28 cellular contexts compared by ENCODE assay signal in genomic region chr13:36914648-36915047, GRCh38. TPM values are rescaled to one million over a fixed set of nuclear protein-coding genes. Genes with fewer than 3 reads are reported as not detected.
"Had no signal": no experiment of that assay in that cellular context is flagged by ENCODE, and none has a peak within 500 bp of the region (broad histone marks: within the 10 kb centered on the region; RNA-seq: fewer than 3 reads in every experiment).

No MANE protein-coding gene starts in this region.

- H3K36me3 ChIP-seq: gastroesophageal sphincter, ovary, prostate gland, stomach, thyroid gland, upper lobe of left lung, vagina had no signal

- H3K4me2 ChIP-seq: hepatocyte had no signal

- H3K9me3 Mint-ChIP-seq: activated B cell treated with CpG ODN at 0.5 μM for 24 hours; activated T-cell treated with anti-CD3 and anti-CD28 coated beads, Interleukin-2, amount 50 U/mL, for 72 hours; effector memory CD8-positive, alpha-beta T cell; naive thymus-derived CD4-positive, alpha-beta T cell; stimulated activated naive B cell treated with anti-CD40 and anti-IgM and Interleukin-4, amounts not matched to agents 10 μg/mL and 1 μg/mL and 100 μg/mL, for 72 hours had no signal

- H3K4me1 ChIP-seq: prostate gland, vagina had no signal

- H3K27ac Mint-ChIP-seq: activated B cell treated with CpG ODN at 0.5 μM for 24 hours; activated CD8-positive, alpha-beta memory T cell treated with anti-CD3 and anti-CD28 coated beads, Interleukin-2, amount 10 ng/mL, durations not matched to agents 7 days and 5 days; activated CD8-positive, alpha-beta T cell treated with anti-CD3 and anti-CD28 coated beads, Interleukin-2, amount 10 ng/mL, durations not matched to agents 7 days and 5 days; activated naive CD8-positive, alpha-beta T cell; activated T-cell treated with anti-CD3 and anti-CD28 coated beads, Interleukin-2, amount 50 U/mL, for 72 hours; effector memory CD8-positive, alpha-beta T cell; naive thymus-derived CD4-positive, alpha-beta T cell; stimulated activated naive B cell treated with anti-CD40 and anti-IgM and Interleukin-4, amounts not matched to agents 10 μg/mL and 1 μg/mL and 100 μg/mL, for 72 hours; T-helper 17 cell had no signal

- H3K36me3 Mint-ChIP-seq: activated CD8-positive, alpha-beta memory T cell treated with anti-CD3 and anti-CD28 coated beads, Interleukin-2, amount 10 ng/mL, durations not matched to agents 7 days and 5 days; activated naive CD8-positive, alpha-beta T cell; naive thymus-derived CD4-positive, alpha-beta T cell; stimulated activated naive B cell treated with anti-CD40 and anti-IgM and Interleukin-4, amounts not matched to agents 10 μg/mL and 1 μg/mL and 100 μg/mL, for 72 hours had no signal

- H3K4me3 Mint-ChIP-seq: activated B cell treated with CpG ODN at 0.5 μM for 24 hours; activated CD8-positive, alpha-beta memory T cell treated with anti-CD3 and anti-CD28 coated beads, Interleukin-2, amount 10 ng/mL, durations not matched to agents 7 days and 5 days; activated CD8-positive, alpha-beta T cell treated with anti-CD3 and anti-CD28 coated beads, Interleukin-2, amount 10 ng/mL, durations not matched to agents 7 days and 5 days; activated naive CD8-positive, alpha-beta T cell; activated T-cell treated with anti-CD3 and anti-CD28 coated beads, Interleukin-2, amount 50 U/mL, for 72 hours; effector memory CD8-positive, alpha-beta T cell; naive thymus-derived CD4-positive, alpha-beta T cell; stimulated activated naive B cell treated with anti-CD40 and anti-IgM and Interleukin-4, amounts not matched to agents 10 μg/mL and 1 μg/mL and 100 μg/mL, for 72 hours; T-helper 17 cell had no signal

- H2AFZ ChIP-seq: hepatocyte had no signal

- H3K27me3 ChIP-seq: body of pancreas, gastroesophageal sphincter, hepatocyte, ovary, thyroid gland, upper lobe of left lung, vagina had no signal

- DNase-seq: activated B cell treated with CpG ODN at 0.5 μM for 24 hours; activated CD4-positive, alpha-beta T cell treated with anti-CD3 and anti-CD28 coated beads, Interleukin-2, amount 50 U/mL, for 1 hour; activated CD8-positive, alpha-beta memory T cell treated with anti-CD3 and anti-CD28 coated beads, Interleukin-2, amount 10 ng/mL, durations not matched to agents 7 days and 5 days; activated CD8-positive, alpha-beta T cell treated with anti-CD3 and anti-CD28 coated beads, Interleukin-2, amount 10 ng/mL, durations not matched to agents 7 days and 5 days; activated naive CD4-positive, alpha-beta T cell; activated T-cell treated with anti-CD3 and anti-CD28 coated beads, Interleukin-2, amount 50 U/mL, for 72 hours; aorta; body of pancreas; cortex of kidney; effector memory CD8-positive, alpha-beta T cell; erythroblast; left cardiac atrium; mammary epithelial cell; naive thymus-derived CD4-positive, alpha-beta T cell; ovary; stimulated activated CD4-positive, alpha-beta T cell treated with anti-CD3 and anti-CD28 coated beads, Interleukin-15, amount 100 ng/mL, for 24 hours; stimulated activated CD4-positive, alpha-beta T cell treated with anti-CD3 and anti-CD28 coated beads, Interleukin-2, amount 100 ng/mL, for 24 hours; stimulated activated naive B cell treated with anti-CD40 and anti-IgM and Interleukin-4, amounts not matched to agents 10 μg/mL and 1 μg/mL and 100 μg/mL, for 72 hours; stomach; T-helper 17 cell; T1000; thyroid gland had no signal

- H3K9me3 ChIP-seq: body of pancreas, gastroesophageal sphincter, ovary, prostate gland, stomach, thyroid gland, upper lobe of left lung, vagina had no signal

- ATAC-seq: activated CD8-positive, alpha-beta memory T cell treated with anti-CD3 and anti-CD28 coated beads, Interleukin-2, amount 10 ng/mL, durations not matched to agents 7 days and 5 days; activated CD8-positive, alpha-beta T cell treated with anti-CD3 and anti-CD28 coated beads, Interleukin-2, amount 10 ng/mL, durations not matched to agents 7 days and 5 days; activated T-cell treated with anti-CD3 and anti-CD28 coated beads, Interleukin-2, amount 50 U/mL, for 72 hours; body of pancreas; effector memory CD8-positive, alpha-beta T cell; gastroesophageal sphincter; left cardiac atrium; naive thymus-derived CD4-positive, alpha-beta T cell; stimulated activated naive B cell treated with anti-CD40 and anti-IgM and Interleukin-4, amounts not matched to agents 10 μg/mL and 1 μg/mL and 100 μg/mL, for 72 hours; T-helper 17 cell had no signal

- H3K27ac ChIP-seq: body of pancreas, gastroesophageal sphincter, hepatocyte, ovary, prostate gland, stomach, thyroid gland, upper lobe of left lung, vagina had no signal

- H3K4me3 ChIP-seq: body of pancreas, gastroesophageal sphincter, hepatocyte, ovary, prostate gland, stomach, thyroid gland, upper lobe of left lung, vagina had no signal

RNA-seq across cellular contexts. Expression of gene SMAD9, which starts 5.4 kb away (rescaled TPM):
- total RNA-seq: activated B cell treated with CpG ODN at 0.5 μM for 24 hours; activated CD8-positive, alpha-beta memory T cell treated with anti-CD3 and anti-CD28 coated beads, Interleukin-2, amount 10 ng/mL, durations not matched to agents 7 days and 5 days; activated CD8-positive, alpha-beta T cell treated with anti-CD3 and anti-CD28 coated beads, Interleukin-2, amount 10 ng/mL, durations not matched to agents 7 days and 5 days; activated T-cell treated with anti-CD3 and anti-CD28 coated beads, Interleukin-2, amount 50 U/mL, for 72 hours; naive thymus-derived CD4-positive, alpha-beta T cell; T-helper 17 cell had no signal
